In the genomic region with DNA sequence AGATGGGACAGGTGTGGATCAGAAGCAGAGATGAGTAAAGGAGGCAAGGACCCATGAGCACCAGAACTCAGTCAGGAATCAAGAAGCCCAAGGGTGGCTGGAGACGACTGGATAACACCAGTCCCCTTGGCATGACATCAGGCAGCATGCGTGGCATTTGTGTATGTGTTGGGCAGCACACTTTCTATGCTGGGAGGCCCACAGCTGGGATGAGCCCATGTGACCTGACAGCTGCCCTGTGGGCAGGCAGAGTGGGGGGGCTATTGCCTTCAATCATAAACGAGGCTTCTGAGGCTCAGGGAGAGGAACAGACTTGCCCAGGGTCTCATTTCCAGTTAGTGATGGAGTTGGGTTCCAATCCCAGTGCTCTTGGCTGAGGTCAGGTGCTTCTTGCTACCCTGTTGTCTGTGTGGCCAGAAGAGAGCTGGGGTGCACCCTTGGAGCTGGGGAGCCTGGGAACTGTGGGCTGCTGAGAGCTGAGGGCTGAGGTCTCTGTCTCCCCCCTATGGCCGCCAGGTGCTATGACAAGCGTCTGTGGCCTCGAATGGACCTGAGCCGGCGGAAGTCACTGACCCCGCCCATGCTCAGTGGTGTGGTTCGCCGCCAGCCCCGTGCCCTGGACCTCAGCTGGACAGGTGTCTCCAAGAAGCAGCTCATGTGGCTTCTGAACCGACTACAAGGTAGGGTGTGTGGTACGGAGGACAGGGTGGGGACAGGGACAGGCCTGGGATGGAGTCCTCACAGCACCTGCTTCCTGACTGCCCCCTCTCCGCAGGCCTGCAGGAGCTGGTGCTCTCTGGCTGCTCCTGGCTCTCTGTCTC, we compare ENCODE assay signal across 8 cellular contexts. TPM values are rescaled to one million over a fixed set of nuclear protein-coding genes. Genes with fewer than 3 reads are reported as not detected.
DNase-seq lines count a peak whose midpoint lies in the region; ATAC-seq and FAIRE-seq lines count a peak whose summit lies in the region.

No MANE protein-coding gene starts in this region.

- no peaks in the 10 kb centered on the region for H3K9me3 Mint-ChIP-seq in activated CD4-positive, alpha-beta T cell treated with anti-CD3 and anti-CD28 coated beads, Interleukin-2, amount 10 ng/mL, durations not matched to agents 24 days and 14 days
- no peaks in the 10 kb centered on the region for H3K9me3 Mint-ChIP-seq in memory B cell

- H3K36me3 Mint-ChIP-seq in activated CD4-positive, alpha-beta T cell treated with anti-CD3 and anti-CD28 coated beads, Interleukin-2, amount 10 ng/mL, durations not matched to agents 24 days and 14 days (ENCODE audit: low read depth): peaks cover 33% of the 10 kb centered on the region
- H3K36me3 Mint-ChIP-seq in memory B cell: peaks cover 9% of the 10 kb centered on the region

- ATAC-seq in HG02973 (IDR thresholded peaks at IDR 0.05; ENCODE audit: unreplicated experiment) (peak; percentile 87), memory B cell (ENCODE audit: low read depth) (peak; percentile 97)

- intact Hi-C loops in activated CD4-positive, alpha-beta T cell treated with anti-CD3 and anti-CD28 coated beads, Interleukin-2, amount 10 ng/mL, durations not matched to agents 24 days and 14 days (cut with micrococcal nuclease): loop anchor here (1.0 kb wide), 2 partner anchors 20 to 98 kb away; no protein-coding TSS in a partner anchor

- no peaks in the 10 kb centered on the region for H3K27me3 Mint-ChIP-seq in activated CD4-positive, alpha-beta T cell treated with anti-CD3 and anti-CD28 coated beads, Interleukin-2, amount 10 ng/mL, durations not matched to agents 24 days and 14 days
- no peaks in the 10 kb centered on the region for H3K27me3 Mint-ChIP-seq in memory B cell

- H3K27ac Mint-ChIP-seq in activated CD4-positive, alpha-beta T cell treated with anti-CD3 and anti-CD28 coated beads, Interleukin-2, amount 10 ng/mL, durations not matched to agents 24 days and 14 days: peak overlapping the region; percentile 75
- no peak overlapping the region for H3K27ac Mint-ChIP-seq in memory B cell

- DNase-seq in AG08396 (ENCODE audit: low spot score) (peak; percentile 88), GM18507 (ENCODE audit: extremely low spot score, insufficient read length, low read depth) (peak; percentile 90), NCI-H2227 (lab: John Stamatoyannopoulos, UW; ENCODE audit: unreplicated experiment) (peak; percentile 80), memory B cell (ENCODE audit: low spot score in 2 of 2) (peak; percentile 59 to 69)
- DNase-seq in activated CD4-positive, alpha-beta T cell treated with anti-CD3 and anti-CD28 coated beads, Interleukin-2, amount 10 ng/mL, durations not matched to agents 24 days and 14 days: peak; percentile 92
- DNase-seq in effector CD4-positive, alpha-beta T cell: peak; percentile 48
- DNase-seq in stimulated activated naive CD4-positive, alpha-beta T cell (lab: John Stamatoyannopoulos, UW): peak in 5 of 6 experiments; percentile 26 to 53 (median 34)

- H3K4me3 Mint-ChIP-seq in activated CD4-positive, alpha-beta T cell treated with anti-CD3 and anti-CD28 coated beads, Interleukin-2, amount 10 ng/mL, durations not matched to agents 24 days and 14 days: peak overlapping the region; percentile 63
- H3K4me3 Mint-ChIP-seq in memory B cell: peak overlapping the region; percentile 68

- peaks cover 27% of the 10 kb centered on the region for H3K4me1 Mint-ChIP-seq in activated CD4-positive, alpha-beta T cell treated with anti-CD3 and anti-CD28 coated beads, Interleukin-2, amount 10 ng/mL, durations not matched to agents 24 days and 14 days
- peaks cover 16% of the 10 kb centered on the region for H3K4me1 Mint-ChIP-seq in memory B cell

- peak; percentile 96 for FAIRE-seq in GM18507 (lab: Jason Lieb, UNC)

RNA-seq across cellular contexts. Expression of a gene that starts 7.1 kb away (rescaled TPM):
- total RNA-seq in activated CD4-positive, alpha-beta T cell treated with anti-CD3 and anti-CD28 coated beads, Interleukin-2, amount 10 ng/mL, durations not matched to agents 24 days and 14 days: 11.8 and 12.7 TPM in 2 replicates

RNA-seq across cellular contexts. Expression of a gene that starts 15.7 kb away (rescaled TPM):
- 30.7 and 31.5 TPM in 2 replicates for total RNA-seq in activated CD4-positive, alpha-beta T cell treated with anti-CD3 and anti-CD28 coated beads, Interleukin-2, amount 10 ng/mL, durations not matched to agents 24 days and 14 days

RNA-seq across cellular contexts. Expression of a gene that starts 18.4 kb away (rescaled TPM):
- total RNA-seq in activated CD4-positive, alpha-beta T cell treated with anti-CD3 and anti-CD28 coated beads, Interleukin-2, amount 10 ng/mL, durations not matched to agents 24 days and 14 days: 35.9 and 36.5 TPM in 2 replicates

RNA-seq across cellular contexts. Expression of a gene that starts 43.2 kb away (rescaled TPM):
- 2.9 and 3.2 TPM in 2 replicates for total RNA-seq in activated CD4-positive, alpha-beta T cell treated with anti-CD3 and anti-CD28 coated beads, Interleukin-2, amount 10 ng/mL, durations not matched to agents 24 days and 14 days

RNA-seq across cellular contexts. Expression of a gene that starts 45.4 kb away (rescaled TPM):
- total RNA-seq in activated CD4-positive, alpha-beta T cell treated with anti-CD3 and anti-CD28 coated beads, Interleukin-2, amount 10 ng/mL, durations not matched to agents 24 days and 14 days: 0.17 and 0.33 TPM in 2 replicates

Comparison
In these comparisons a context has a peak if more than half of its experiments do, and no peak if none do; other contexts are left out.
1. Peak in every context shown above with its lines: DNase-seq and ATAC-seq.
2. DNase-seq: peak in every context shown above with its lines; median percentile 92 in activated CD4-positive, alpha-beta T cell treated with anti-CD3 and anti-CD28 coated beads, Interleukin-2, amount 10 ng/mL, durations not matched to agents 24 days and 14 days; 90 in GM18507; 88 in AG08396; 80 in NCI-H2227; 64 in memory B cell; 48 in effector CD4-positive, alpha-beta T cell; 34 in stimulated activated naive CD4-positive, alpha-beta T cell.